1 cellular context compared by ENCODE assay signal in the genomic region with DNA sequence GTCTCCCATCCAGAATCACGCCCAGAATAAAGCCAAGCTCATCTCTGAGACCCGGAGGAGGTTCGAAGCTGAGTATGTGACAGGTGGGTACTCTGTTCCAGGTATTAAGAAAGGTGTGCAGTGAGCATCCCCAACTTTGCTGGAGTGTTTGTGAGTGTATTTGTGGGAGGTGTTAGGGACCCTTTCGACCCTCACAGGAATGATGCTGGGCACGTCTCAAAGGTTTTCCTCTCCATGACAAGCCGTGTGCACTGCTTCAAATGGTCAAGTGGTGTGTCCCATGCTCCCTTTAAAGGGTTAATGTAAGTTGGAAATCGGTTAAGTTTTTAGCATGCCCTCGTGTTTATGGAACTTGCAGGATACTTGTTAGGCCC.
TF ChIP-seq lines count a peak whose summit lies in the region.

No MANE protein-coding gene starts in this region.

TF ChIP-seq in HCT116, 20 proteins besides CTCF, POLR2A, EP300 and RAD21 (continued from another document):
- TF ChIP-seq REST (IDR thresholded peaks at IDR 0.05; ENCODE audit: low read depth) (no peak), POLR2AphosphoS5 (IDR thresholded peaks at IDR 0.05; ENCODE audit: low read depth, low read length) (no peak), JUND (IDR thresholded peaks at IDR 0.05) (no peak), EZH2phosphoT487 (IDR thresholded peaks at IDR 0.05; ENCODE audit: borderline replicate concordance) (no peak), ZNF274 (IDR thresholded peaks at IDR 0.05; ENCODE audit: low read depth, low read length) (no peak), YY1 (IDR thresholded peaks at IDR 0.05; ENCODE audit: extremely low read depth, insufficient replicate concordance, low read depth, low read length) (no peak), TCF7L2 (IDR thresholded peaks at IDR 0.05; ENCODE audit: borderline replicate concordance, extremely low read depth, insufficient read depth, insufficient read length) (no peak), SIN3A (IDR thresholded peaks at IDR 0.05; ENCODE audit: low read depth) (no peak)
- TF ChIP-seq, protein P1, sequence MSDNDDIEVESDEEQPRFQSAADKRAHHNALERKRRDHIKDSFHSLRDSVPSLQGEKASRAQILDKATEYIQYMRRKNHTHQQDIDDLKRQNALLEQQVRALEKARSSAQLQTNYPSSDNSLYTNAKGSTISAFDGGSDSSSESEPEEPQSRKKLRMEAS (IDR thresholded peaks at IDR 0.05), result no peak
